Comparison of ENCODE assay signal across 9 cellular contexts in the genomic region with DNA sequence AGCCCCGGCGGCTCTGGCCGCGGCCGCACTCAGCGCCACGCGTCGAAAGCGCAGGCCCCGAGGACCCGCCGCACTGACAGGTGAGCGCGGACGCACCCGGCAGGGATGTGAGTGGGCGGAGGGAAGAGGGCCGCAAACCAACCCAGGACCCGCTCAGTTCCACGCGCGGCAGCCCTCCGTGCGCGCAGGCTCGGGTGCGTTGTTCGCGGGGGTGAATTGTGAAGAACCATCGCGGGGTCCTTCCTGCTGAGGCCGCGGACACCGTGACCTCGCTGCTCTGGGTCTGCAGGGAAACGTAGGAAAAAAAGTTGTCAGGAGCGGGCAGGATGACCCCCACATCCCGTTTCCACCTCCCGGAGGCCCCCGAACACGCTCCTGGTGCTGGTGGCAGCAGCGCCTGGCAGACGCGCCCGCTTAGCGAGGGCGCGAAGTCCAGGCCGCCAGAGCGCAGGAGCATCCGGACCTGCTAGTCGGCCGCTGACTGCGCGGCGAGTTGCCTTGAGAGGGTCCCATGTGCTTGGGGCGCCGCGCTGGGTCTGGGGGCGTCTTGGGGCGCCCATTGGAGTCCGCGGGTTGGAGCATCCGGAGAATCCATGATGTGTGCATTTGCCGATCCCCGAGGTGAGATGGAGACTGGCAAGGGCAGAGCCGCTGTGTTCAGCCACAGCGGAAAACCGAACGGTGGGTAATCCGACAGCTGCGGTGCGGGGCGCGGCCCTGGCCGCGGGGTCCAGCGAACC. TPM values are rescaled to one million over a fixed set of nuclear protein-coding genes. Genes with fewer than 3 reads are reported as not detected.
A peak's percentile ranks its signal among the peaks of the same experiment; 100 is the strongest.
DNase-seq lines count a peak whose midpoint lies in the region; ATAC-seq and TF ChIP-seq lines count a peak whose summit lies in the region.
"Had no signal": no experiment of that assay in that cellular context is flagged by ENCODE, and none has a peak within 500 bp of the region (broad histone marks: within the 10 kb centered on the region; RNA-seq: fewer than 3 reads in every experiment).

No MANE protein-coding gene starts in this region.

- TF ChIP-seq CTCF in heart left ventricle (IDR thresholded peaks at IDR 0.05) (no peak), colonic mucosa (IDR thresholded peaks at IDR 0.05) (no peak), mesothelial cell of epicardium (IDR thresholded peaks at IDR 0.05; ENCODE audit: unreplicated experiment) (no peak), vagina (IDR thresholded peaks at IDR 0.05) (no peak), CD14-positive monocyte (IDR thresholded peaks at IDR 0.05) (no peak)

- H3K27ac Mint-ChIP-seq in mesothelial cell of epicardium (no peak overlapping the region), CD14-positive monocyte (no peak overlapping the region)

- H3K9ac ChIP-seq in colonic mucosa (ENCODE audit: low read depth in 2 of 2, low read length in 2 of 2) = peak overlapping the region; percentile 34 to 53

- H3K27me3 ChIP-seq in heart left ventricle = peaks cover 29 to 92% (median 63%) of the 10 kb centered on the region in 9 donors
- peaks cover 36% of the 10 kb centered on the region for H3K27me3 ChIP-seq in colonic mucosa
- H3K27me3 ChIP-seq in vagina = no peaks in the 10 kb centered on the region

- no peaks in the 10 kb centered on the region for H3K36me3 ChIP-seq in heart left ventricle
- H3K36me3 ChIP-seq in colonic mucosa = no peaks in the 10 kb centered on the region
- H3K36me3 ChIP-seq in vagina = no peaks in the 10 kb centered on the region

- H3K27ac ChIP-seq in heart left ventricle (peak overlapping the region in 1 of 12 donors; percentile 12), colonic mucosa (no peak overlapping the region), vagina (peak overlapping the region; percentile 90)

- H3K9me3 Mint-ChIP-seq in mesothelial cell of epicardium (no peaks in the 10 kb centered on the region), CD14-positive monocyte (peaks cover 0 to 12% (median 6%) of the 10 kb centered on the region in 7 donors)

- H3K4me1 Mint-ChIP-seq in mesothelial cell of epicardium = peaks cover 25% of the 10 kb centered on the region
- H3K4me1 Mint-ChIP-seq in CD14-positive monocyte = peaks cover 25% of the 10 kb centered on the region

- TF ChIP-seq POLR2A in heart left ventricle (IDR thresholded peaks at IDR 0.05) (no peak), vagina (IDR thresholded peaks at IDR 0.05) (no peak)

- intact Hi-C loops in heart left ventricle (cut with DNase I) = loop anchor here in 1 of 10 donors (10.0 kb wide), 2 partner anchors 63 to 447 kb away; no protein-coding TSS in a partner anchor
- intact Hi-C loops in left ventricle myocardium superior (cut with micrococcal nuclease) = no loop called here
- intact Hi-C loops in colonic mucosa (cut with DNase I) = no loop called here
- intact Hi-C loops in vagina (cut with DNase I) = loop anchor here (10.0 kb wide), 1 partner anchor 107 kb away; no protein-coding TSS in a partner anchor
- intact Hi-C loops in CD14-positive monocyte (cut with micrococcal nuclease) = no loop called here

- 1 to 3% (median 2%) methylated on average over 30 to 79 of the region's 79 CpGs for WGBS in heart left ventricle, 4 donors

- ATAC-seq in heart left ventricle (peak in 1 of 4 donors; percentile 15), left ventricle myocardium superior (no peak)

- H3K4me3 Mint-ChIP-seq in mesothelial cell of epicardium (peak overlapping the region; percentile 63), CD14-positive monocyte (peak overlapping the region in 1 of 2 donors; percentile 82)

- H3K27me3 Mint-ChIP-seq in mesothelial cell of epicardium (ENCODE audit: low read depth) (peaks cover 95% of the 10 kb centered on the region), CD14-positive monocyte (ENCODE audit: low read depth in 3 of 3) (peaks cover 83 to 95% (median 84%) of the 10 kb centered on the region in 3 donors)

- no peaks in the 10 kb centered on the region for H3K36me3 Mint-ChIP-seq in mesothelial cell of epicardium
- H3K36me3 Mint-ChIP-seq in CD14-positive monocyte = peaks cover 0 to 4% of the 10 kb centered on the region in 2 donors

- peak in 1 of 5 donors; percentile 55 for DNase-seq in heart left ventricle
- DNase-seq in left ventricle myocardium superior = no peak
- DNase-seq in colonic mucosa = peak; percentile 25
- peak in 1 of 2 experiments; percentile 44 for DNase-seq in mesothelial cell of epicardium (ENCODE audit: low spot score in 2 of 2, unreplicated experiment in 2 of 2)
- DNase-seq in vagina (ENCODE audit: extremely low spot score in 2 of 2) = no peak
- no peak for DNase-seq in SW480 (ENCODE audit: low spot score)
- no peak for DNase-seq in NAMALWA (ENCODE audit: low spot score)
- no peak for DNase-seq in CD14-positive monocyte (ENCODE audit: low spot score)
- DNase-seq: GDM1 had no signal

- H3K4me3 ChIP-seq in heart left ventricle (peak overlapping the region in 10 of 12 donors; percentile 7 to 45 (median 30)), colonic mucosa (peak overlapping the region; percentile 48), vagina (peak overlapping the region; percentile 51 to 59)

- no peaks in the 10 kb centered on the region for H3K9me3 ChIP-seq in heart left ventricle
- no peaks in the 10 kb centered on the region for H3K9me3 ChIP-seq in colonic mucosa
- H3K9me3 ChIP-seq in vagina = no peaks in the 10 kb centered on the region

- H3K4me1 ChIP-seq in heart left ventricle (peaks cover 0 to 31% (median 3%) of the 10 kb centered on the region in 12 donors), colonic mucosa (peaks cover 8% of the 10 kb centered on the region), vagina (peaks cover 14% of the 10 kb centered on the region)

RNA-seq across cellular contexts. Expression of gene GREM1, which starts 0.4 kb away (rescaled TPM):
- total RNA-seq in heart left ventricle = 1 to 10 TPM in 1 of 9 donors, under 1 TPM in 3, not detected in 5; 0.07 to 2.3 (median 0.44) TPM
- polyA plus RNA-seq in heart left ventricle = under 1 TPM in 1 of 2 donors, not detected in 1; 0.04 TPM
- 0.52 TPM for total RNA-seq in left ventricle myocardium superior
- 10 to 100 TPM; 18.9 to 39.3 TPM for total RNA-seq in colonic mucosa
- 1.3 to 2.2 TPM (median 2.1 TPM) in 3 replicates for total RNA-seq in mesothelial cell of epicardium
- 122 TPM for total RNA-seq in vagina
- polyA plus RNA-seq in CD14-positive monocyte = not detected
